ENCODE assay signal across 10 cellular contexts in genomic region chr6:143176090-143177021, GRCh38.
A peak's percentile ranks its signal among the peaks of the same experiment; 100 is the strongest.
DNase-seq lines count a peak whose midpoint lies in the region; ATAC-seq and TF ChIP-seq lines count a peak whose summit lies in the region.
"Had no signal": no experiment of that assay in that cellular context is flagged by ENCODE, and none has a peak within 500 bp of the region (broad histone marks: within the 10 kb centered on the region; RNA-seq: fewer than 3 reads in every experiment).

No MANE protein-coding gene starts in this region.

- H3K79me2 ChIP-seq in mammary epithelial cell (ENCODE audit: insufficient read depth, low read length), result peaks cover 50% of the 10 kb centered on the region

- no peak overlapping the region for H3K4me3 ChIP-seq in mammary epithelial cell (replicated peaks in 1 of 3; ENCODE audit: insufficient read depth in 1 of 3, low read depth in 2 of 3, low read length in 3 of 3)

- H3K27ac ChIP-seq in mammary epithelial cell (ENCODE audit: insufficient read depth, low read depth, low read length), result peak overlapping the region; percentile 39

- H3K9ac ChIP-seq in mammary epithelial cell (ENCODE audit: insufficient read depth, low read length), result no peak overlapping the region

- intact Hi-C loops in mammary epithelial cell (cut with micrococcal nuclease), result loop anchor here (5.0 kb wide), 1 partner anchor 114 kb away; the partner anchor contains the start of gene AIG1

- no TSS peak for BruUV-seq in mammary epithelial cell (replicated peaks; lab: Mats Ljungman, UMichigan)

- no peaks in the 10 kb centered on the region for H3K36me3 ChIP-seq in mammary epithelial cell (ENCODE audit: insufficient read depth, low read length)

- in situ Hi-C loops in mammary epithelial cell (cut with MboI; ENCODE audit: low sequenced_read_pairs in 2 of 2), result no loop called here

- H4K20me1 ChIP-seq in mammary epithelial cell (ENCODE audit: insufficient read depth, low read length), result no peaks in the 10 kb centered on the region

- no peaks in the 10 kb centered on the region for H3K27me3 ChIP-seq in mammary epithelial cell (ENCODE audit: insufficient read depth, low read length)

- DNase-seq in ELR (ENCODE audit: low read depth) (peak; percentile 95), M059J (ENCODE audit: low read depth) (peak; percentile 99), mammary epithelial cell (peak; percentile 92), myocyte (ENCODE audit: low read depth) (peak; percentile 92), NCI-H2081 treated with DMSO at 0.1 percent for 48 hours (lab: John Stamatoyannopoulos, UW) (no peak), D341Med (ENCODE audit: low spot score) (no peak)
- DNase-seq in activated effector memory CD4-positive, alpha-beta T cell treated with anti-CD3 and anti-CD28 coated beads, Interleukin-2, amount 50 U/mL, for 16 hours, result no peak
- DNase-seq: activated CD8-positive, alpha-beta memory T cell treated with anti-CD3 and anti-CD28 coated beads, Interleukin-2, amount 10 ng/mL, durations not matched to agents 7 days and 5 days had no signal

- H2AFZ ChIP-seq in mammary epithelial cell (ENCODE audit: low read depth, low read length), result no peak overlapping the region

- TF ChIP-seq CTCF in mammary epithelial cell (conservative IDR thresholded peaks at IDR 0.05 in 1 of 2, IDR thresholded peaks at IDR 0.05 in 1 of 2; ENCODE audit: extremely low read depth in 1 of 2, insufficient read depth in 1 of 2, low read depth in 1 of 2, low read length in 2 of 2), result peak in 1 of 2 donors; percentile 21

- 49% methylated on average over 10 of the region's 12 CpGs for WGBS in mammary epithelial cell (ENCODE audit: low coverage, missing lambda C conversion rate)

- dilution Hi-C loops in mammary epithelial cell (cut with HindIII; ENCODE audit: low sequenced_read_pairs), result no loop called here

- CTCF ChIA-PET in mammary epithelial cell (lab: Charles Lee; ENCODE audit: low non-redundant PET), result interaction anchor here (0.8 kb wide), 1 partner anchor 701 kb away, joined by 5 read pairs; no protein-coding TSS in a partner anchor

- H3K4me1 ChIP-seq in mammary epithelial cell (ENCODE audit: insufficient read depth, low read length), result peaks cover 16% of the 10 kb centered on the region

- no peaks in the 10 kb centered on the region for H3K9me3 ChIP-seq in mammary epithelial cell (replicated peaks; ENCODE audit: insufficient read depth, low read length)

- peak overlapping the region; percentile 32 for H3K4me2 ChIP-seq in mammary epithelial cell (ENCODE audit: insufficient read depth, low read depth, low read length)

- ATAC-seq in HG03108 (IDR thresholded peaks at IDR 0.05; ENCODE audit: unreplicated experiment), result no peak
- ATAC-seq: activated CD8-positive, alpha-beta memory T cell treated with anti-CD3 and anti-CD28 coated beads, Interleukin-2, amount 10 ng/mL, durations not matched to agents 7 days and 5 days; Right ventricle myocardium inferior had no signal

Comparison
In these comparisons a context has a peak if more than half of its experiments do, and no peak if none do; other contexts are left out.
1. DNase-seq: peak in ELR (single experiment), M059J (single experiment), mammary epithelial cell (single experiment) and myocyte (single experiment); none in NCI-H2081 treated with DMSO at 0.1 percent for 48 hours (single experiment), activated effector memory CD4-positive, alpha-beta T cell treated with anti-CD3 and anti-CD28 coated beads, Interleukin-2, amount 50 U/mL, for 16 hours (single experiment) and D341Med (single experiment).